8 cellular contexts compared by ENCODE assay signal in the genomic region with DNA sequence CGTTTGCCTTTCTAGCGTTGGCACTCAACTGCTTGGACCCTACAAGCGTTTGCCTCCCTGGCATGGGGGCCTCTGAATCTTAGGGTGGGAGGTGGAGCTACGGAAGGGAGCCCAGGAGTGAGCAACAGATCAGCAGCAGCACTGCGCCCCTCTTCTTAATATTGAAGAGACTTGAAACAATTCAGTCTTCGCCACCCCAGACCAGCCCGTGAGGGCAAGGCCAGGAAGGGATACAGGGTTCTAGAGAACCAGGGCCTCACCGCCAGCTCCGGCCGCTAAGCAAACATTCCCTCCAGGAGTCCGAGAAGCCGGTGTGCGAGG. TPM values are rescaled to one million over a fixed set of nuclear protein-coding genes. Genes with fewer than 3 reads are reported as not detected.
A peak's percentile ranks its signal among the peaks of the same experiment; 100 is the strongest.
DNase-seq lines count a peak whose midpoint lies in the region; ATAC-seq and TF ChIP-seq lines count a peak whose summit lies in the region.

No MANE protein-coding gene starts in this region.

- H3K27ac ChIP-seq in BLaER1, result peak overlapping the region; percentile 59; the same call in 1 of the 2 replicates
- peak overlapping the region; percentile 90 for H3K27ac ChIP-seq in esophagus (ENCODE audit: low read depth in 2 of 2, low read length in 1 of 2)

- DNase-seq in omental fat pad (ENCODE audit: low spot score) (no peak), GM20000 (ENCODE audit: low spot score) (no peak)

- H3K4me3 ChIP-seq in BLaER1 (peak overlapping the region; percentile 67), esophagus (ENCODE audit: low read depth in 1 of 2, low read length in 2 of 2) (peak overlapping the region; percentile 20 to 55)

- 18 to 19% methylated on average over 13 of the region's 13 CpGs for WGBS in esophagus, 2 donors

- peak overlapping the region; percentile 100 for H3K4me2 ChIP-seq in BLaER1

- H4K20me1 ChIP-seq in BLaER1, result peaks cover 6% of the 10 kb centered on the region; the same call in 1 of the 2 replicates

- H3K27me3 ChIP-seq in BLaER1 (peaks cover 41% of the 10 kb centered on the region), esophagus (ENCODE audit: control insufficient read depth in 1 of 2, insufficient read depth in 2 of 2, low read length in 2 of 2) (no peaks in the 10 kb centered on the region)

- H3K9ac ChIP-seq in BLaER1, result peak overlapping the region; percentile 67; the same call in 1 of the 2 replicates

- H3K36me3 ChIP-seq in BLaER1 (no peaks in the 10 kb centered on the region), esophagus (ENCODE audit: control insufficient read depth in 2 of 2, insufficient read depth in 2 of 2, low read length in 1 of 2) (no peaks in the 10 kb centered on the region)

- peaks cover 75% of the 10 kb centered on the region for H3K4me1 ChIP-seq in BLaER1
- H3K4me1 ChIP-seq in esophagus (ENCODE audit: control insufficient read depth in 2 of 2, insufficient read depth in 2 of 2, low read length in 1 of 2), result peaks cover 10 to 23% of the 10 kb centered on the region in 2 donors

- no peaks in the 10 kb centered on the region for H3K9me3 ChIP-seq in BLaER1
- H3K9me3 ChIP-seq in esophagus (ENCODE audit: control insufficient read depth in 2 of 2, insufficient read depth in 1 of 2, low read depth in 1 of 2, low read length in 1 of 2), result no peaks in the 10 kb centered on the region

- TF ChIP-seq EP300 in Ishikawa (IDR thresholded peaks at IDR 0.05; ENCODE audit: borderline replicate concordance), result no peak

- TF ChIP-seq CTCF in omental fat pad (IDR thresholded peaks at IDR 0.05), result no peak
- no peak for TF ChIP-seq CTCF in GM20000 (IDR thresholded peaks at IDR 0.05; ENCODE audit: extremely low read depth, missing control alignments)

- ATAC-seq in omental fat pad (ENCODE audit: low FRiP score) (peak; percentile 22), HG02763 (IDR thresholded peaks at IDR 0.05; ENCODE audit: unreplicated experiment) (no peak), GM19328 (IDR thresholded peaks at IDR 0.05; ENCODE audit: unreplicated experiment) (no peak), GM18873 (IDR thresholded peaks at IDR 0.05; ENCODE audit: low FRiP score, unreplicated experiment) (no peak)

- no peak for TF ChIP-seq RAD21 in Ishikawa (IDR thresholded peaks at IDR 0.05; ENCODE audit: low read depth)

TF ChIP-seq in Ishikawa, 13 proteins besides CTCF, POLR2A, EP300 and RAD21:
- TF ChIP-seq, protein P1, sequence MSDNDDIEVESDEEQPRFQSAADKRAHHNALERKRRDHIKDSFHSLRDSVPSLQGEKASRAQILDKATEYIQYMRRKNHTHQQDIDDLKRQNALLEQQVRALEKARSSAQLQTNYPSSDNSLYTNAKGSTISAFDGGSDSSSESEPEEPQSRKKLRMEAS (IDR thresholded peaks at IDR 0.05), result peak; percentile 55; the same call in 1 of the 2 replicates
- no peak for TF ChIP-seq ZBTB7A (IDR thresholded peaks at IDR 0.05; ENCODE audit: low read depth)
TF ChIP-seq in Ishikawa: peak in this region for 1.

RNA-seq across cellular contexts. Expression of a gene that starts 1.5 kb away (rescaled TPM):
- polyA plus RNA-seq in esophagus, result 1 to 10 TPM; 6.7 to 8.8 TPM
- 10 to 100 TPM; 11.5 to 29.0 (median 16.0) TPM for total RNA-seq in omental fat pad

RNA-seq across cellular contexts. Expression of a gene that starts 36.1 kb away (rescaled TPM):
- 1 to 10 TPM; 1.3 to 1.6 TPM for polyA plus RNA-seq in esophagus
- 10 to 100 TPM in 3 of 4 donors, 1 to 10 TPM in 1; 4.8 to 24.6 (median 16.6) TPM for total RNA-seq in omental fat pad
